8 cellular contexts compared by ENCODE assay signal in genomic region chr15:33201376-33202189, GRCh38. TPM values are rescaled to one million over a fixed set of nuclear protein-coding genes. Genes with fewer than 3 reads are reported as not detected.
DNase-seq lines count a peak whose midpoint lies in the region; ATAC-seq and TF ChIP-seq lines count a peak whose summit lies in the region.

No MANE protein-coding gene starts in this region.

- no peak for TF ChIP-seq CTCF in GM12865 (IDR thresholded peaks at IDR 0.05; ENCODE audit: insufficient read depth, low read depth, low read length, missing control alignments)
- TF ChIP-seq CTCF in GM23338 (conservative IDR thresholded peaks at IDR 0.05; ENCODE audit: low read depth in 2 of 2) = peak; percentile 16 to 35; a peak in 2 of 4 replicates
- TF ChIP-seq CTCF in breast epithelium (IDR thresholded peaks at IDR 0.05) = peak in 1 of 3 donors; percentile 16
- TF ChIP-seq CTCF in right lobe of liver (IDR thresholded peaks at IDR 0.05) = peak in 1 of 4 donors; percentile 25

- peak; percentile 90 for ATAC-seq in GM23338
- peak; percentile 90 to 97 (median 94) for ATAC-seq in right lobe of liver

- DNase-seq in GM12865 (ENCODE audit: low read depth) = peak; percentile 73
- peak; percentile 77 for DNase-seq in GM23338 (ENCODE audit: low spot score)
- DNase-seq in LoVo (ENCODE audit: low spot score) = peak; percentile 95
- peak; percentile 32 for DNase-seq in UCSD-AML1 (lab: John Stamatoyannopoulos, UW; ENCODE audit: unreplicated experiment)
- DNase-seq in breast epithelium (ENCODE audit: low spot score in 2 of 2) = peak; percentile 57 to 78
- DNase-seq in right lobe of liver = peak; percentile 54 to 67 (median 66)
- DNase-seq in stimulated activated CD8-positive, alpha-beta memory T cell treated with anti-CD3 and anti-CD28 coated beads, Interleukin-15, amount 100 ng/mL, for 24 hours (ENCODE audit: low read depth) = peak; percentile 14
- no peak for DNase-seq in NCI-H128 (lab: John Stamatoyannopoulos, UW; ENCODE audit: unreplicated experiment)

- intact Hi-C loops in breast epithelium (cut with DNase I; ENCODE audit: low total_unique reads) (no loop called here), right lobe of liver (cut with DNase I) (no loop called here)

- peak overlapping the region; percentile 2; the same call in 1 of the 2 replicates for H2AFZ ChIP-seq in GM23338

- peaks cover 30% of the 10 kb centered on the region for H3K4me1 Mint-ChIP-seq in GM23338

- H3K79me2 ChIP-seq in GM23338 (replicated peaks; ENCODE audit: insufficient read depth) = no peaks in the 10 kb centered on the region

- H4K20me1 ChIP-seq in GM23338 (replicated peaks; ENCODE audit: insufficient read depth) = no peaks in the 10 kb centered on the region

- H3K9me3 ChIP-seq in breast epithelium = no peaks in the 10 kb centered on the region
- H3K9me3 ChIP-seq in right lobe of liver = no peaks in the 10 kb centered on the region

- H3K4me3 Mint-ChIP-seq in GM23338 = no peak overlapping the region

- no peaks in the 10 kb centered on the region for H3K36me3 Mint-ChIP-seq in GM23338 (ENCODE audit: low read depth)

- H3K27me3 ChIP-seq in GM23338 (ENCODE audit: insufficient read depth) (no peaks in the 10 kb centered on the region), breast epithelium (no peaks in the 10 kb centered on the region), right lobe of liver (no peaks in the 10 kb centered on the region)

- 21% methylated on average over 10 of the region's 11 CpGs for WGBS in right lobe of liver (ENCODE audit: insufficient coverage, low coverage, low lambda C conversion rate, missing lambda C conversion rate)

- H3K9me2 ChIP-seq in GM23338 (ENCODE audit: insufficient read depth) = no peaks in the 10 kb centered on the region

- TF ChIP-seq POLR2A in breast epithelium (IDR thresholded peaks at IDR 0.05) (no peak), right lobe of liver (IDR thresholded peaks at IDR 0.05) (peak; percentile 30)

- peaks cover 7% of the 10 kb centered on the region for H3K27me3 Mint-ChIP-seq in GM23338 (ENCODE audit: insufficient read depth, low read depth, poor library complexity)

- H3K9me3 Mint-ChIP-seq in GM23338 = no peaks in the 10 kb centered on the region

- H3K27ac Mint-ChIP-seq in GM23338 = peak overlapping the region; percentile 93

- H3K4me1 ChIP-seq in GM23338 (ENCODE audit: insufficient read depth) (peaks cover 14% of the 10 kb centered on the region; the same call in 1 of the 2 replicates), breast epithelium (no peaks in the 10 kb centered on the region), right lobe of liver (peaks cover 0 to 7% (median 0%) of the 10 kb centered on the region in 4 donors)

- peak overlapping the region; percentile 1; the same call in 1 of the 2 replicates for H3K4me2 ChIP-seq in GM23338

- H3K36me3 ChIP-seq in GM23338 (ENCODE audit: insufficient read depth) (no peaks in the 10 kb centered on the region), breast epithelium (no peaks in the 10 kb centered on the region), right lobe of liver (no peaks in the 10 kb centered on the region)

- H3K27ac ChIP-seq in GM23338 (ENCODE audit: low read depth) = no peak overlapping the region
- no peak overlapping the region for H3K27ac ChIP-seq in breast epithelium
- peak overlapping the region in 2 of 3 donors; percentile 31 to 49 for H3K27ac ChIP-seq in right lobe of liver

- no peaks in the 10 kb centered on the region for H3F3A ChIP-seq in GM23338 (replicated peaks; ENCODE audit: low read depth)

- H3K4me3 ChIP-seq in GM12865 (ENCODE audit: low read depth, low read length) = no peak overlapping the region
- no peak overlapping the region for H3K4me3 ChIP-seq in GM23338
- H3K4me3 ChIP-seq in breast epithelium = peak overlapping the region; percentile 17 to 45 (median 20)
- H3K4me3 ChIP-seq in right lobe of liver = peak overlapping the region in 2 of 3 donors; percentile 26 to 43

TF ChIP-seq in GM23338, 12 proteins besides CTCF, POLR2A, EP300 and RAD21:
- TF ChIP-seq ZNF462 (CRISPR knock-in tag; IDR thresholded peaks at IDR 0.05) (0 out of 2 replicates have a peak, but pooled peaks have one; percentile 22), ZNF331 (CRISPR knock-in tag; IDR thresholded peaks at IDR 0.05; ENCODE audit: low read depth) (no peak)

RNA-seq across cellular contexts. Expression of gene FMN1, which starts 7.1 kb away (rescaled TPM):
- total RNA-seq in GM23338 (2014; rRNA removed; shearing (Covaris generic)) = 1.6 and 2.1 TPM in 2 replicates
- 0.71 and 1.2 TPM in 2 replicates for polyA plus RNA-seq in GM23338 (2016; fragmentation: Nextera tagmentation; extraction: Ambion mirVana)
- total RNA-seq in breast epithelium (10 to 100 TPM; 33.1 to 56.8 (median 50.7) TPM), right lobe of liver (1 to 10 TPM; 1.1 to 6.8 (median 3.1) TPM)

Comparison
In these comparisons a context has a peak if more than half of its experiments do, and no peak if none do; other contexts are left out.
1. H3K4me3 ChIP-seq: peak in breast epithelium (3 of 3) and right lobe of liver (2 of 3); none in GM12865 (single experiment) and GM23338 (single experiment).
2. H3K27ac ChIP-seq: peak in right lobe of liver (2 of 3); none in GM23338 (single experiment) and breast epithelium (0 of 2).
3. RNA of gene FMN1, which starts 7.1 kb away (total RNA-seq): 33.1 to 56.8 TPM in breast epithelium; 1.1 to 6.8 TPM in right lobe of liver and 1.6 to 2.1 TPM in GM23338; every median in the first group is over 4 times any median in the second.